Comparison of ENCODE assay signal across 17 cellular contexts in genomic region chr15:77974416-77975331, GRCh38.
A peak's percentile ranks its signal among the peaks of the same experiment; 100 is the strongest.
DNase-seq lines count a peak whose midpoint lies in the region; ATAC-seq and TF ChIP-seq lines count a peak whose summit lies in the region.
"Had no signal": no experiment of that assay in that cellular context is flagged by ENCODE, and none has a peak within 500 bp of the region (broad histone marks: within the 10 kb centered on the region; RNA-seq: fewer than 3 reads in every experiment).

No MANE protein-coding gene starts in this region.

- H3K27ac ChIP-seq in RWPE1 (peak overlapping the region; percentile 78), lower lobe of right lung (peak overlapping the region; percentile 31), rectal smooth muscle tissue (ENCODE audit: low read depth, low read length) (peak overlapping the region; percentile 55), PC-9 (no peak overlapping the region)
- H3K27ac ChIP-seq: KMS-11 had no signal

- no peaks in the 10 kb centered on the region for H3K9me2 ChIP-seq in PC-9 (ENCODE audit: insufficient read depth)

- POLR2A ChIA-PET in RWPE1 (lab: Yijun Ruan, JAX; ENCODE audit: low non-redundant PET) (no interaction called here), PC-9 (lab: Charles Lee; ENCODE audit: unreplicated experiment) (no interaction called here)

- DNase-seq in H7 (peak; percentile 19), RWPE1 (ENCODE audit: low spot score) (no peak), lower lobe of right lung (no peak), sciatic nerve (ENCODE audit: low spot score) (no peak), SHP77 treated with DMSO at 0.1 percent for 48 hours (lab: John Stamatoyannopoulos, UW) (no peak), SKM-1 (lab: John Stamatoyannopoulos, UW; ENCODE audit: unreplicated experiment) (no peak), PC-9 (no peak)
- DNase-seq: GDM1, HFFc6, NCI-H1092, NCI-H146, NCI-H2081 treated with DMSO at 0.1 percent for 48 hours, NCI-H510A, NCI-H82, SIG-M5 had no signal

- no peak overlapping the region for H3K4me3 ChIP-seq in H7 (ENCODE audit: insufficient read depth, low read depth, low read length)
- H3K4me3 ChIP-seq in lower lobe of right lung = no peak overlapping the region
- H3K4me3 ChIP-seq in rectal smooth muscle tissue (ENCODE audit: low read length) = no peak overlapping the region
- no peak overlapping the region for H3K4me3 ChIP-seq in PC-9

- H2AFZ ChIP-seq in PC-9 = no peak overlapping the region

- H4K20me1 ChIP-seq in PC-9 (ENCODE audit: insufficient read depth) = no peaks in the 10 kb centered on the region

- TF ChIP-seq CTCF in RWPE1 (conservative IDR thresholded peaks at IDR 0.05; ENCODE audit: low read depth) (no peak), lower lobe of right lung (IDR thresholded peaks at IDR 0.05) (no peak), PC-9 (conservative IDR thresholded peaks at IDR 0.05) (no peak)

- peak in 1 of 2 donors; percentile 2 for ATAC-seq in lower lobe of right lung
- ATAC-seq in sciatic nerve = no peak

- no peak overlapping the region for H3K9ac ChIP-seq in rectal smooth muscle tissue (ENCODE audit: low read length)
- H3K9ac ChIP-seq: KMS-11 had no signal

- H3K4me2 ChIP-seq in PC-9 = no peak overlapping the region
- H3K4me2 ChIP-seq: KMS-11 had no signal

- H3F3A ChIP-seq in PC-9 (ENCODE audit: insufficient read depth, low read depth) = no peaks in the 10 kb centered on the region

- H3K27me3 ChIP-seq in H7 (ENCODE audit: control insufficient read depth, insufficient read depth, low read length) (no peaks in the 10 kb centered on the region), lower lobe of right lung (ENCODE audit: low read depth) (no peaks in the 10 kb centered on the region), rectal smooth muscle tissue (ENCODE audit: control insufficient read depth, insufficient read depth, low read length) (no peaks in the 10 kb centered on the region), PC-9 (ENCODE audit: insufficient read depth, low read depth) (no peaks in the 10 kb centered on the region)

- H3K9me3 ChIP-seq in lower lobe of right lung (no peaks in the 10 kb centered on the region), PC-9 (ENCODE audit: insufficient read depth, low read depth) (no peaks in the 10 kb centered on the region)

- peaks cover 7% of the 10 kb centered on the region for H3K4me1 ChIP-seq in lower lobe of right lung
- peaks cover 22% of the 10 kb centered on the region for H3K4me1 ChIP-seq in rectal smooth muscle tissue (ENCODE audit: control insufficient read depth, insufficient read depth, low read length)
- no peaks in the 10 kb centered on the region for H3K4me1 ChIP-seq in PC-9 (replicated peaks; ENCODE audit: insufficient read depth)

- intact Hi-C loops in lower lobe of right lung (cut with DNase I) = no loop called here
- intact Hi-C loops in sciatic nerve (cut with DNase I) = no loop called here
- intact Hi-C loops in PC-9 (cut with micrococcal nuclease; ENCODE audit: unreplicated experiment) = no loop called here

- H3K79me2 ChIP-seq in PC-9 (ENCODE audit: low read depth) = no peaks in the 10 kb centered on the region

- CTCF ChIA-PET in RWPE1 (lab: Yijun Ruan, JAX) (interaction anchor here (0.6 kb wide), 1 partner anchor 203 kb away, joined by 3 read pairs; no protein-coding TSS in a partner anchor), PC-9 (lab: Charles Lee) (no interaction called here)

- H3K36me3 ChIP-seq in H7 (replicated peaks; ENCODE audit: control insufficient read depth, insufficient read depth, low read length) (no peaks in the 10 kb centered on the region), lower lobe of right lung (no peaks in the 10 kb centered on the region), rectal smooth muscle tissue (ENCODE audit: control insufficient read depth, insufficient read depth, low read length) (no peaks in the 10 kb centered on the region), PC-9 (ENCODE audit: low read depth) (no peaks in the 10 kb centered on the region)

- no TSS peak for BruUV-seq in PC-9 (replicated peaks; lab: Mats Ljungman, UMichigan)
